ENCODE assay signal across 23 cellular contexts in the genomic region with DNA sequence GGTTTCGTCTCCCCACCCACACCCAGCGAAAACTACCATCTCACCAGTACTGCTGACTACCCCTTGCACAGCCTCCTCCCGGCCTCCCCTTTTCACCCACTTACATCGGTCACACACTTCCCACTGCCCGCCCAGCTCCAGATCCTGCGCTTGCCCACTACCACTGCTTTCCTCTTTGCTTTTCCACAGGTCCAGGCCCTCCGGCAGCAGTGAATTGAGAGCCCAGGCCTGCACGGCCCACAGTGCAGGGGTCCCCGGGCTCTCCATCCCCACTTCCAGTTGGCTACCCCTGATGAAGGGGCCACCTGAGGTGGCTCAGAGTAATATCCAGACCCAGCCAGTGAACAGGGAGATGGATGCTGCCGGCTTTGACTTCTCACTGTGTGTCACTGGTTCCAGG.
"Had no signal": no experiment of that assay in that cellular context is flagged by ENCODE, and none has a peak within 500 bp of the region (broad histone marks: within the 10 kb centered on the region; RNA-seq: fewer than 3 reads in every experiment).

No MANE protein-coding gene starts in this region.

- H3K27me3 ChIP-seq: esophagus muscularis mucosa, gastrocnemius medialis, neutrophil, testis, tibial nerve, uterus had no signal

- H3K27ac ChIP-seq: epithelial cell of prostate, esophagus muscularis mucosa, gastrocnemius medialis, left ventricle myocardium inferior, lower lobe of right lung, neutrophil, testis, tibial nerve, uterus had no signal

- H3K4me3 Mint-ChIP-seq: dendritic cell treated with granulocyte-macrophage colony-stimulating factor and Interleukin-4, amounts not matched to agents 40 ng/mL and 50 ng/mL, for 4 days; effector memory CD8-positive, alpha-beta T cell; immature natural killer cell; memory B cell; naive B cell; nephron progenitor cell; stimulated activated naive B cell treated with anti-CD40 and anti-IgM and Interleukin-4, amounts not matched to agents 10 μg/mL and 1 μg/mL and 100 μg/mL, for 72 hours; stimulated activated naive CD8-positive, alpha-beta T cell treated with anti-CD3 and anti-CD28 coated beads, Interleukin-15, amount 100 ng/mL, for 72 hours had no signal

- H3K4me1 Mint-ChIP-seq: immature natural killer cell; memory B cell; naive B cell; stimulated activated naive CD8-positive, alpha-beta T cell treated with anti-CD3 and anti-CD28 coated beads, Interleukin-15, amount 100 ng/mL, for 72 hours had no signal

- DNase-seq: effector memory CD8-positive, alpha-beta T cell; gastrocnemius medialis; immature natural killer cell; kidney; left cardiac atrium; left ventricle myocardium inferior; lower lobe of right lung; naive B cell; nephron progenitor cell; posterior cingulate gyrus; small intestine; stimulated activated CD4-positive, alpha-beta T cell treated with anti-CD3 and anti-CD28 coated beads, Interleukin-4, amount 100 ng/mL, for 1 hour; stimulated activated CD8-positive, alpha-beta memory T cell treated with anti-CD3 and anti-CD28 coated beads, Interleukin-4, amount 100 ng/mL, for 48 hours; stimulated activated naive B cell treated with anti-CD40 and anti-IgM and Interleukin-4, amounts not matched to agents 10 μg/mL and 1 μg/mL and 100 μg/mL, for 72 hours; stimulated activated naive CD8-positive, alpha-beta T cell treated with anti-CD3 and anti-CD28 coated beads, Interleukin-15, amount 100 ng/mL, for 72 hours; testis; uterus had no signal

- H3K4me3 ChIP-seq: esophagus muscularis mucosa, gastrocnemius medialis, left ventricle myocardium inferior, lower lobe of right lung, testis, tibial nerve, uterus had no signal

- H3K9me3 ChIP-seq: gastrocnemius medialis, lower lobe of right lung, neutrophil, testis, uterus had no signal

- H3K27ac Mint-ChIP-seq: dendritic cell treated with granulocyte-macrophage colony-stimulating factor and Interleukin-4, amounts not matched to agents 40 ng/mL and 50 ng/mL, for 4 days; effector memory CD8-positive, alpha-beta T cell; immature natural killer cell; memory B cell; nephron progenitor cell; stimulated activated naive B cell treated with anti-CD40 and anti-IgM and Interleukin-4, amounts not matched to agents 10 μg/mL and 1 μg/mL and 100 μg/mL, for 72 hours; stimulated activated naive CD8-positive, alpha-beta T cell treated with anti-CD3 and anti-CD28 coated beads, Interleukin-15, amount 100 ng/mL, for 72 hours had no signal

- H3K36me3 ChIP-seq: esophagus muscularis mucosa, gastrocnemius medialis, left ventricle myocardium inferior, lower lobe of right lung, neutrophil, tibial nerve, uterus had no signal

- ATAC-seq: effector memory CD8-positive, alpha-beta T cell; gastrocnemius medialis; left cardiac atrium; stimulated activated naive B cell treated with anti-CD40 and anti-IgM and Interleukin-4, amounts not matched to agents 10 μg/mL and 1 μg/mL and 100 μg/mL, for 72 hours; stimulated activated naive CD8-positive, alpha-beta T cell treated with anti-CD3 and anti-CD28 coated beads, Interleukin-15, amount 100 ng/mL, for 72 hours had no signal

- H3K9me3 Mint-ChIP-seq: dendritic cell treated with granulocyte-macrophage colony-stimulating factor and Interleukin-4, amounts not matched to agents 40 ng/mL and 50 ng/mL, for 4 days; effector memory CD8-positive, alpha-beta T cell had no signal

- H3K4me1 ChIP-seq: esophagus muscularis mucosa, gastrocnemius medialis, left ventricle myocardium inferior, lower lobe of right lung, testis, tibial nerve, uterus had no signal

- H3K36me3 Mint-ChIP-seq: immature natural killer cell had no signal
